Comparison of ENCODE assay signal across 17 cellular contexts in the genomic region with DNA sequence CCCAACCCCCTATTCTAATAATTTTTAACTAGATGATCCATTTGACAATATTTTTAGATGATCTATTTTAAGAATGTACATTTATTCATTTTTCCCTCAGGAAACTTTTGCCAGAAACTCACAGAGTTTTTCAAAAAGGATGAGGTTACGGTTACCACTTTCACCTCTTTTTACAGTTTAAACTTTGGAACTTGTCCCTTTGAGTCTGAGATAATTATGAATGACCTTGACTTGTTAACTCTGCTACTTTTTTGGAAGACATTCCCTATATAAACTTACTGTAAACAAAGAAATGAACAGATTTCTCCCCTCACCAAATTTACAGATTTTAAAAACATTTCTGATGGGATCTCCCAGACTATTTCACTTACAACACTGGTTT. TPM values are rescaled to one million over a fixed set of nuclear protein-coding genes. Genes with fewer than 3 reads are reported as not detected.
DNase-seq lines count a peak whose midpoint lies in the region; ATAC-seq, FAIRE-seq and TF ChIP-seq lines count a peak whose summit lies in the region.
"Had no signal": no experiment of that assay in that cellular context is flagged by ENCODE, and none has a peak within 500 bp of the region (broad histone marks: within the 10 kb centered on the region; RNA-seq: fewer than 3 reads in every experiment).

No MANE protein-coding gene starts in this region.

- H4K20me1 ChIP-seq in HCT116 (ENCODE audit: insufficient read depth) (peaks cover 11% of the 10 kb centered on the region; the same call in 1 of the 2 replicates), keratinocyte (ENCODE audit: control insufficient read depth, extremely low read depth, insufficient read depth, low read length) (no peaks in the 10 kb centered on the region), smooth muscle cell (ENCODE audit: low read depth) (peaks cover 2% of the 10 kb centered on the region)

- intact Hi-C loops in HCT116 (cut with micrococcal nuclease) (no loop called here), sigmoid colon (cut with DNase I) (no loop called here)

- 98% methylated on average over 1 of the region's 1 CpG for WGBS in smooth muscle cell (ENCODE audit: low lambda C conversion rate)
- 95 to 96% methylated on average over 1 of the region's 1 CpG for WGBS in sigmoid colon, 2 donors

- POLR2A ChIA-PET in HCT116 (lab: Charles Lee) = no interaction called here

- peak overlapping the region; percentile 36 for H3K9ac ChIP-seq in HCT116 (ENCODE audit: low read length)
- H3K9ac ChIP-seq in keratinocyte (ENCODE audit: control insufficient read depth, extremely low read depth, insufficient read depth, low read length) = peak overlapping the region; percentile 40
- H3K9ac ChIP-seq in smooth muscle cell (ENCODE audit: low read depth) = peak overlapping the region; percentile 7
- H3K9ac ChIP-seq: KMS-11 had no signal

- no peaks in the 10 kb centered on the region for H3K9me2 ChIP-seq in HCT116 (ENCODE audit: insufficient read depth)

- H3K4me3 Mint-ChIP-seq in activated naive CD8-positive, alpha-beta T cell treated with anti-CD3 and anti-CD28 coated beads, Interleukin-2, amount 50 U/mL, for 24 hours = no peak overlapping the region
- H3K4me3 Mint-ChIP-seq: CD4-positive, CD25-positive, alpha-beta regulatory T cell had no signal

- H3K36me3 Mint-ChIP-seq in activated naive CD8-positive, alpha-beta T cell treated with anti-CD3 and anti-CD28 coated beads, Interleukin-2, amount 50 U/mL, for 24 hours (ENCODE audit: low read depth) = peaks cover 65% of the 10 kb centered on the region

- peaks cover 3 to 13% of the 10 kb centered on the region in 2 experiments; a peak in 2 of 4 replicates for H3K36me3 ChIP-seq in HCT116 (ENCODE audit: control insufficient read depth in 1 of 2, insufficient read depth in 2 of 2, low read length in 2 of 2)
- H3K36me3 ChIP-seq in keratinocyte (ENCODE audit: control insufficient read depth in 2 of 2, extremely low read depth in 1 of 2, insufficient read depth in 2 of 2, low read length in 2 of 2) = peaks cover 0 to 15% of the 10 kb centered on the region in 2 experiments
- H3K36me3 ChIP-seq in smooth muscle cell (ENCODE audit: low read depth) = no peaks in the 10 kb centered on the region
- peaks cover 0 to 8% (median 0%) of the 10 kb centered on the region in 4 donors for H3K36me3 ChIP-seq in sigmoid colon
- H3K36me3 ChIP-seq: vagina had no signal

- no peaks in the 10 kb centered on the region for H3K9me1 ChIP-seq in keratinocyte (ENCODE audit: control insufficient read depth, extremely low read depth, insufficient read depth, low read length)

- H3K4me3 ChIP-seq in HCT116 (replicated peaks in 1 of 2; ENCODE audit: low read depth in 1 of 2, low read length in 2 of 2) = no peak overlapping the region
- H3K4me3 ChIP-seq in keratinocyte (ENCODE audit: control insufficient read depth in 2 of 3, extremely low read depth in 1 of 3, insufficient read depth in 2 of 3, low read depth in 1 of 3, low read length in 3 of 3) = no peak overlapping the region
- H3K4me3 ChIP-seq in smooth muscle cell = no peak overlapping the region
- H3K4me3 ChIP-seq in sigmoid colon = no peak overlapping the region
- H3K4me3 ChIP-seq: gastrocnemius medialis, SJCRH30, vagina had no signal

- peaks cover 5% of the 10 kb centered on the region for H3F3A ChIP-seq in smooth muscle cell (ENCODE audit: low read depth)

- BruUV-seq in HCT116 (replicated peaks; lab: Mats Ljungman, UMichigan) = no TSS peak

- TF ChIP-seq POLR2A in HCT116 (IDR thresholded peaks at IDR 0.05; ENCODE audit: borderline replicate concordance, extremely low read depth, insufficient read depth, insufficient read length) (no peak), sigmoid colon (IDR thresholded peaks at IDR 0.05) (no peak)

- no peak for TF ChIP-seq CTCF in HCT116 (IDR thresholded peaks at IDR 0.05 in 2 of 3, conservative IDR thresholded peaks at IDR 0.05 in 1 of 3; ENCODE audit: borderline replicate concordance in 1 of 3, insufficient read depth in 1 of 3, low read depth in 2 of 3, low read length in 2 of 3)
- TF ChIP-seq CTCF in keratinocyte (optimal IDR thresholded peaks at IDR 0.05 in 1 of 3, IDR thresholded peaks at IDR 0.05 in 1 of 3, conservative IDR thresholded peaks at IDR 0.05 in 1 of 3; ENCODE audit: extremely low read depth in 1 of 3, insufficient read depth in 2 of 3, low read length in 3 of 3) = no peak
- TF ChIP-seq CTCF in smooth muscle cell (IDR thresholded peaks at IDR 0.05; ENCODE audit: borderline replicate concordance, insufficient read depth, poor library complexity, severe bottlenecking) = no peak
- TF ChIP-seq CTCF in sigmoid colon (IDR thresholded peaks at IDR 0.05) = no peak

- no peak for DNase-seq in HCT116 (ENCODE audit: low read depth, low spot score)
- DNase-seq in activated naive CD8-positive, alpha-beta T cell treated with anti-CD3 and anti-CD28 coated beads, Interleukin-2, amount 50 U/mL, for 24 hours = no peak
- no peak for DNase-seq in keratinocyte (ENCODE audit: low read depth, low spot score)
- no peak for DNase-seq in smooth muscle cell (lab: John Stamatoyannopoulos, UW; ENCODE audit: unreplicated experiment)
- no peak for DNase-seq in sigmoid colon
- DNase-seq: activated CD4-positive, alpha-beta T cell treated with anti-CD3 and anti-CD28 coated beads, Interleukin-2, amount 50 U/mL, for 48 hours; activated effector memory CD4-positive, alpha-beta T cell treated with Interleukin-2 at 50 U/mL for 16 hours; CD4-positive, CD25-positive, alpha-beta regulatory T cell; gastrocnemius medialis; SJCRH30; small intestine; stimulated activated naive CD4-positive, alpha-beta T cell treated with Interleukin-2 at 50 U/mL for 16 hours had no signal

- CTCF ChIA-PET in HCT116 (lab: Charles Lee) = no interaction called here

- H3K79me2 ChIP-seq in HCT116 (ENCODE audit: insufficient read depth, low read length) (peaks cover 82% of the 10 kb centered on the region), keratinocyte (ENCODE audit: control insufficient read depth, insufficient read depth, low read length) (peaks cover 18% of the 10 kb centered on the region), smooth muscle cell (ENCODE audit: low read depth) (no peaks in the 10 kb centered on the region)

- H2AFZ ChIP-seq in HCT116 (ENCODE audit: low read depth, low read length, poor library complexity, severe bottlenecking) (no peak overlapping the region), keratinocyte (ENCODE audit: control insufficient read depth, low read length) (no peak overlapping the region), smooth muscle cell (ENCODE audit: low read depth) (no peak overlapping the region)

- H3K4me1 Mint-ChIP-seq in activated naive CD8-positive, alpha-beta T cell treated with anti-CD3 and anti-CD28 coated beads, Interleukin-2, amount 50 U/mL, for 24 hours = peaks cover 39% of the 10 kb centered on the region

- no peak for TF ChIP-seq RAD21 in HCT116 (IDR thresholded peaks at IDR 0.05; ENCODE audit: low read depth)

- ATAC-seq in HCT116 (no peak), HG02840 (IDR thresholded peaks at IDR 0.05; ENCODE audit: low FRiP score, unreplicated experiment) (no peak), GM21619 (IDR thresholded peaks at IDR 0.05; ENCODE audit: unreplicated experiment) (no peak)
- ATAC-seq in activated naive CD8-positive, alpha-beta T cell treated with anti-CD3 and anti-CD28 coated beads, Interleukin-2, amount 50 U/mL, for 24 hours = no peak

- H3K4me2 ChIP-seq in HCT116 (ENCODE audit: low read length) (peak overlapping the region; percentile 50), keratinocyte (ENCODE audit: control insufficient read depth, extremely low read depth, insufficient read depth, low read depth, low read length) (peak overlapping the region; percentile 42), smooth muscle cell (peak overlapping the region; percentile 13)
- H3K4me2 ChIP-seq: KMS-11 had no signal

- RAD21 ChIA-PET in HCT116 (lab: Charles Lee; ENCODE audit: low non-redundant PET in 1 of 2, low total read pairs in 2 of 2, uncharacterized antibody in 2 of 2, unreplicated experiment in 2 of 2) = no interaction called here

- no peaks in the 10 kb centered on the region for H3K9me3 ChIP-seq in HCT116 (ENCODE audit: control insufficient read depth in 1 of 2, insufficient read depth in 1 of 2, low read depth in 1 of 2, low read length in 2 of 2)
- H3K9me3 ChIP-seq in keratinocyte (ENCODE audit: control insufficient read depth, low read depth, low read length) = no peaks in the 10 kb centered on the region
- no peaks in the 10 kb centered on the region for H3K9me3 ChIP-seq in smooth muscle cell (replicated peaks; ENCODE audit: low read depth)
- no peaks in the 10 kb centered on the region for H3K9me3 ChIP-seq in sigmoid colon
- H3K9me3 ChIP-seq: gastrocnemius medialis, SJCRH30, vagina had no signal

- no peak for TF ChIP-seq EP300 in sigmoid colon (IDR thresholded peaks at IDR 0.05)

- H3K27me3 Mint-ChIP-seq in activated naive CD8-positive, alpha-beta T cell treated with anti-CD3 and anti-CD28 coated beads, Interleukin-2, amount 50 U/mL, for 24 hours = no peaks in the 10 kb centered on the region
- H3K27me3 Mint-ChIP-seq: CD4-positive, CD25-positive, alpha-beta regulatory T cell had no signal

- H3K4me1 ChIP-seq in HCT116 (ENCODE audit: control insufficient read depth in 1 of 2, insufficient read depth in 2 of 2, low read length in 2 of 2) (peaks cover 55 to 59% of the 10 kb centered on the region in 2 experiments), keratinocyte (ENCODE audit: control insufficient read depth, extremely low read depth, insufficient read depth, low read length) (peaks cover 45% of the 10 kb centered on the region), smooth muscle cell (ENCODE audit: low read depth) (peaks cover 6% of the 10 kb centered on the region), sigmoid colon (peaks cover 0 to 13% (median 4%) of the 10 kb centered on the region in 4 donors)
- H3K4me1 ChIP-seq: SJCRH30 had no signal

- no peaks in the 10 kb centered on the region for H3K9me3 Mint-ChIP-seq in activated naive CD8-positive, alpha-beta T cell treated with anti-CD3 and anti-CD28 coated beads, Interleukin-2, amount 50 U/mL, for 24 hours

- H3K27me3 ChIP-seq in HCT116 (ENCODE audit: insufficient read depth, low read length) = no peaks in the 10 kb centered on the region
- no peaks in the 10 kb centered on the region for H3K27me3 ChIP-seq in keratinocyte (ENCODE audit: control insufficient read depth, extremely low read depth, insufficient read depth, low read length)
- H3K27me3 ChIP-seq in smooth muscle cell (ENCODE audit: low read depth) = no peaks in the 10 kb centered on the region
- no peaks in the 10 kb centered on the region for H3K27me3 ChIP-seq in sigmoid colon
- H3K27me3 ChIP-seq: gastrocnemius medialis, SJCRH30, vagina had no signal

- no peak for FAIRE-seq in keratinocyte (lab: Jason Lieb, UNC)
- FAIRE-seq: bronchial epithelial cell, small intestine had no signal

- H3K27ac ChIP-seq in HCT116 (ENCODE audit: low read depth, low read length) (peak overlapping the region; percentile 79), keratinocyte (ENCODE audit: control insufficient read depth, insufficient read depth, low read length) (peak overlapping the region; percentile 78), smooth muscle cell (ENCODE audit: low read depth) (peak overlapping the region; percentile 93), sigmoid colon (peak overlapping the region in 1 of 4 donors; percentile 14)
- H3K27ac ChIP-seq: KMS-11, SJCRH30, vagina had no signal

- H3K27ac Mint-ChIP-seq in activated naive CD8-positive, alpha-beta T cell treated with anti-CD3 and anti-CD28 coated beads, Interleukin-2, amount 50 U/mL, for 24 hours = peak overlapping the region; percentile 37
- H3K27ac Mint-ChIP-seq: CD4-positive, CD25-positive, alpha-beta regulatory T cell had no signal

- dilution Hi-C loops in keratinocyte (cut with MboI; ENCODE audit: extremely low pct_ligation_motif_present, low sequenced_read_pairs) = no loop called here

RNA-seq across cellular contexts. Expression of gene BLOC1S5, which starts 18.4 kb away (rescaled TPM):
- total RNA-seq in HCT116 (2021; ENCODE audit: unreplicated experiment) = 12.0 TPM
- 5.3 and 8.3 TPM in 2 replicates for polyA plus RNA-seq in HCT116 (2012)
- polyA plus RNA-seq in keratinocyte = 5.0 to 8.8 TPM (median 5.8 TPM) in 3 replicates
- polyA plus RNA-seq in keratinocyte (2011; ENCODE audit: low read depth) = 22.2 TPM
- polyA plus RNA-seq in keratinocyte (2011; cell fraction: cytosol; rRNA removed) = 4.9 and 6.4 TPM in 2 replicates
- 2.7 and 3.3 TPM in 2 replicates for polyA plus RNA-seq in keratinocyte (2011; cell fraction: nucleus; rRNA removed)
- polyA plus RNA-seq in keratinocyte (2012; ENCODE audit: low replicate concordance) = 5.7 and 6.9 TPM in 2 replicates
- polyA minus RNA-seq in keratinocyte = 2.9 to 6.3 TPM (median 3.8 TPM) in 3 replicates
- polyA minus RNA-seq in keratinocyte (2011; cell fraction: cytosol; rRNA and poly(A)+ RNA removed) = 5.0 TPM
- 1.9 and 5.0 TPM in 2 replicates for polyA minus RNA-seq in keratinocyte (2011; cell fraction: nucleus; rRNA and poly(A)+ RNA removed)
- 10.7 and 14.6 TPM in 2 replicates for total RNA-seq in smooth muscle cell
- polyA plus RNA-seq in smooth muscle cell = 9.2 and 13.7 TPM in 2 replicates
- 10 to 100 TPM; 10.8 to 16.2 (median 12.8) TPM for total RNA-seq in sigmoid colon
- 10 to 100 TPM in 2 of 3 donors, 1 to 10 TPM in 1; 5.5 to 12.3 (median 10.2) TPM for polyA plus RNA-seq in sigmoid colon

RNA-seq across cellular contexts. Expression of gene EEF1E1, which starts 19.8 kb away (rescaled TPM):
- total RNA-seq in HCT116 (2021; ENCODE audit: unreplicated experiment) = 69.7 TPM
- 46.3 and 61.3 TPM in 2 replicates for polyA plus RNA-seq in HCT116 (2012)
- polyA plus RNA-seq in keratinocyte = 46.7 to 83.5 TPM (median 58.1 TPM) in 3 replicates
- 4.1 TPM for polyA plus RNA-seq in keratinocyte (2011; ENCODE audit: low read depth)
- polyA plus RNA-seq in keratinocyte (2011; cell fraction: cytosol; rRNA removed) = 39.0 and 81.4 TPM in 2 replicates
- polyA plus RNA-seq in keratinocyte (2011; cell fraction: nucleus; rRNA removed) = 30.5 and 39.8 TPM in 2 replicates
- polyA plus RNA-seq in keratinocyte (2012; ENCODE audit: low replicate concordance) = 34.1 and 47.1 TPM in 2 replicates
- 4.1 to 15.2 TPM (median 9.3 TPM) in 3 replicates for polyA minus RNA-seq in keratinocyte
- 16.1 TPM for polyA minus RNA-seq in keratinocyte (2011; cell fraction: cytosol; rRNA and poly(A)+ RNA removed)
- polyA minus RNA-seq in keratinocyte (2011; cell fraction: nucleus; rRNA and poly(A)+ RNA removed) = 9.3 and 14.0 TPM in 2 replicates
- total RNA-seq in smooth muscle cell = 20.9 and 40.6 TPM in 2 replicates
- polyA plus RNA-seq in smooth muscle cell = 40.3 and 45.5 TPM in 2 replicates
- 10 to 100 TPM; 12.5 to 36.7 (median 25.5) TPM for total RNA-seq in sigmoid colon
- polyA plus RNA-seq in sigmoid colon = 10 to 100 TPM; 11.4 to 31.5 (median 20.6) TPM
